Comparison of ENCODE assay signal across 2 cellular contexts in genomic region chr1:25129380-25129779, GRCh38.
TF ChIP-seq lines count a peak whose summit lies in the region.

No MANE protein-coding gene starts in this region.

TF ChIP-seq in GM23338, 12 proteins besides CTCF, POLR2A, EP300 and RAD21 (continued from another document):
- TF ChIP-seq, protein P1, sequence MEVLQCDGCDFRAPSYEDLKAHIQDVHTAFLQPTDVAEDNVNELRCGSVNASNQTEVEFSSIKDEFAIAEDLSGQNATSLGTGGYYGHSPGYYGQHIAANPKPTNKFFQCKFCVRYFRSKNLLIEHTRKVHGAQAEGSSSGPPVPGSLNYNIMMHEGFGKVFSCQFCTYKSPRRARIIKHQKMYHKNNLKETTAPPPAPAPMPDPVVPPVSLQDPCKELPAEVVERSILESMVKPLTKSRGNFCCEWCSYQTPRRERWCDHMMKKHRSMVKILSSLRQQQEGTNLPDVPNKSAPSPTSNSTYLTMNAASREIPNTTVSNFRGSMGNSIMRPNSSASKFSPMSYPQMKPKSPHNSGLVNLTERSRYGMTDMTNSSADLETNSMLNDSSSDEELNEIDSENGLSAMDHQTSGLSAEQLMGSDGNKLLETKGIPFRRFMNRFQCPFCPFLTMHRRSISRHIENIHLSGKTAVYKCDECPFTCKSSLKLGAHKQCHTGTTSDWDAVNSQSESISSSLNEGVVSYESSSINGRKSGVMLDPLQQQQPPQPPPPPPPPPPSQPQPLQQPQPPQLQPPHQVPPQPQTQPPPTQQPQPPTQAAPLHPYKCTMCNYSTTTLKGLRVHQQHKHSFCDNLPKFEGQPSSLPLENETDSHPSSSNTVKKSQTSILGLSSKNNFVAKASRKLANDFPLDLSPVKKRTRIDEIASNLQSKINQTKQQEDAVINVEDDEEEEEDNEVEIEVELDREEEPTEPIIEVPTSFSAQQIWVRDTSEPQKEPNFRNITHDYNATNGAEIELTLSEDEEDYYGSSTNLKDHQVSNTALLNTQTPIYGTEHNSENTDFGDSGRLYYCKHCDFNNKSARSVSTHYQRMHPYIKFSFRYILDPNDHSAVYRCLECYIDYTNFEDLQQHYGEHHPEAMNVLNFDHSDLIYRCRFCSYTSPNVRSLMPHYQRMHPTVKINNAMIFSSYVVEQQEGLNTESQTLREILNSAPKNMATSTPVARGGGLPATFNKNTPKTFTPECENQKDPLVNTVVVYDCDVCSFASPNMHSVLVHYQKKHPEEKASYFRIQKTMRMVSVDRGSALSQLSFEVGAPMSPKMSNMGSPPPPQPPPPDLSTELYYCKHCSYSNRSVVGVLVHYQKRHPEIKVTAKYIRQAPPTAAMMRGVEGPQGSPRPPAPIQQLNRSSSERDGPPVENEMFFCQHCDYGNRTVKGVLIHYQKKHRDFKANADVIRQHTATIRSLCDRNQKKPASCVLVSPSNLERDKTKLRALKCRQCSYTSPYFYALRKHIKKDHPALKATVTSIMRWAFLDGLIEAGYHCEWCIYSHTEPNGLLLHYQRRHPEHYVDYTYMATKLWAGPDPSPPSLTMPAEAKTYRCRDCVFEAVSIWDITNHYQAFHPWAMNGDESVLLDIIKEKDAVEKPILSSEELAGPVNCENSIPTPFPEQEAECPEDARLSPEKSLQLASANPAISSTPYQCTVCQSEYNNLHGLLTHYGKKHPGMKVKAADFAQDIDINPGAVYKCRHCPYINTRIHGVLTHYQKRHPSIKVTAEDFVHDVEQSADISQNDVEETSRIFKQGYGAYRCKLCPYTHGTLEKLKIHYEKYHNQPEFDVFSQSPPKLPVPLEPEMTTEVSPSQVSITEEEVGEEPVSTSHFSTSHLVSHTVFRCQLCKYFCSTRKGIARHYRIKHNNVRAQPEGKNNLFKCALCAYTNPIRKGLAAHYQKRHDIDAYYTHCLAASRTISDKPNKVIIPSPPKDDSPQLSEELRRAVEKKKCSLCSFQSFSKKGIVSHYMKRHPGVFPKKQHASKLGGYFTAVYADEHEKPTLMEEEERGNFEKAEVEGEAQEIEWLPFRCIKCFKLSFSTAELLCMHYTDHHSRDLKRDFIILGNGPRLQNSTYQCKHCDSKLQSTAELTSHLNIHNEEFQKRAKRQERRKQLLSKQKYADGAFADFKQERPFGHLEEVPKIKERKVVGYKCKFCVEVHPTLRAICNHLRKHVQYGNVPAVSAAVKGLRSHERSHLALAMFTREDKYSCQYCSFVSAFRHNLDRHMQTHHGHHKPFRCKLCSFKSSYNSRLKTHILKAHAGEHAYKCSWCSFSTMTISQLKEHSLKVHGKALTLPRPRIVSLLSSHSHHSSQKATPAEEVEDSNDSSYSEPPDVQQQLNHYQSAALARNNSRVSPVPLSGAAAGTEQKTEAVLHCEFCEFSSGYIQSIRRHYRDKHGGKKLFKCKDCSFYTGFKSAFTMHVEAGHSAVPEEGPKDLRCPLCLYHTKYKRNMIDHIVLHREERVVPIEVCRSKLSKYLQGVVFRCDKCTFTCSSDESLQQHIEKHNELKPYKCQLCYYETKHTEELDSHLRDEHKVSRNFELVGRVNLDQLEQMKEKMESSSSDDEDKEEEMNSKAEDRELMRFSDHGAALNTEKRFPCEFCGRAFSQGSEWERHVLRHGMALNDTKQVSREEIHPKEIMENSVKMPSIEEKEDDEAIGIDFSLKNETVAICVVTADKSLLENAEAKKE (CRISPR knock-in tag; IDR thresholded peaks at IDR 0.05): no peak
- TF ChIP-seq STAT1 (IDR thresholded peaks at IDR 0.05; ENCODE audit: unreplicated experiment) (no peak), EZH2 (IDR thresholded peaks at IDR 0.05; ENCODE audit: low read depth, unreplicated experiment) (no peak), CREB1 (CRISPR knock-in tag; IDR thresholded peaks at IDR 0.05; ENCODE audit: low read depth) (no peak), ETS1 (IDR thresholded peaks at IDR 0.05) (no peak)

TF ChIP-seq in GM12878, 131 proteins besides CTCF, POLR2A, EP300 and RAD21 (continued from another document):
- no peak for TF ChIP-seq CEBPZ (IDR thresholded peaks at IDR 0.05; ENCODE audit: low read depth, low read length)
- TF ChIP-seq TCF3 (IDR thresholded peaks at IDR 0.05; ENCODE audit: borderline replicate concordance, insufficient read depth, low read depth, low read length): no peak
- no peak for TF ChIP-seq IRF4 (IDR thresholded peaks at IDR 0.05; ENCODE audit: low read depth, low read length)
- no peak for TF ChIP-seq EZH2 (IDR thresholded peaks at IDR 0.05; ENCODE audit: borderline replicate concordance, control insufficient read depth, low read depth, low read length)
- TF ChIP-seq PML (IDR thresholded peaks at IDR 0.05; ENCODE audit: low read length): no peak
- TF ChIP-seq ESRRA (IDR thresholded peaks at IDR 0.05; ENCODE audit: low read length): no peak
